Comparison of ENCODE assay signal across 1 cellular context in the genomic region with DNA sequence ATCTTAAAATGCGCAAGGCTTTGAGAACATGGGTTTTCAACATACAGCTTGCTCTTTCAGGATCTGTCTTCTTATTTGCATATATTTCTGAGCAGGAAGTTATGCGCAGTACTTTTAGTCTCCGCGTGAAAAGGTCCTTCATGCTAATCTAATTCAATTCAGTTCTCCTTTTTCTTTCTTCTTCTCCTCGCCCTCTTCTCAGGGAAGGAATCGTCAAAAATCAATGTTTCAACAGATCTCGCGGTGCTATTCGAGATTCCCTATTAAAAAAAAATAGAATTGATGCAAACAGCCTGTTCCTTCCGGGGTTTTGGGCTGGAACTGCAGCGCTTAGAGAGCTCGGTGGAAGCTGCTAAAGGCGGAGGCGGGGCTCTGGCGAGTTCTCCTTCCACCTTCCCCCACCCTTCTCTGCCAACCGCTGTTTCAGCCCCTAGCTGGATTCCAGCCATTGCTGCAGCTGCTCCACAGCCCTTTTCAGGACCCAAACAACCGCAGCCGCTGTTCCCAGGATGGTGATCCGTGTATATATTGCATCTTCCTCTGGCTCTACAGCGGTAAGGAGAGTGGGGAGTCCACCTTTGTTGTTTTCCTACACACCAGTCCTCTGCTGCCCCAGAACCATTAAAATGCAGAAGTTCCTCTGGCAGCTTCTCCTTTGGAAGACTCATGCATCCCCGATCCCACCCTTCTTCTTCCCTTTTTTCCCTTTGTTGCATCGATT.
A peak's percentile ranks its signal among the peaks of the same experiment; 100 is the strongest.
TF ChIP-seq lines count a peak whose summit lies in the region.

Gene HMGN5 (minus strand): TSS at position 222 of the 721 bp plus-strand sequence. CDS start 80,364 bp downstream, outside the sequence.
Gene SH3BGRL (plus strand): TSS at position 411 of the 721 bp plus-strand sequence. CDS start 99 bp downstream, at position 510.

TF ChIP-seq in IMR-90, 13 proteins besides CTCF, POLR2A, EP300 and RAD21:
- TF ChIP-seq MAZ (IDR thresholded peaks at IDR 0.05; ENCODE audit: borderline replicate concordance, low read depth, low read length) (peak; percentile 38; the same call in 1 of the 2 replicates), BHLHE40 (IDR thresholded peaks at IDR 0.05; ENCODE audit: low read depth, low read length) (no peak)
